ENCODE assay signal across 8 cellular contexts in genomic region chr9:100411472-100412270, GRCh38. TPM values are rescaled to one million over a fixed set of nuclear protein-coding genes. Genes with fewer than 3 reads are reported as not detected.
DNase-seq lines count a peak whose midpoint lies in the region; TF ChIP-seq lines count a peak whose summit lies in the region.

No MANE protein-coding gene starts in this region.

- H3K27me3 ChIP-seq in mononuclear cell (ENCODE audit: insufficient read depth, low read length), result no peaks in the 10 kb centered on the region

- H3K27ac ChIP-seq in epithelial cell of prostate, result no peak overlapping the region

- H3K9me3 ChIP-seq in mononuclear cell (ENCODE audit: low read depth, low read length), result no peaks in the 10 kb centered on the region

- DNase-seq in CMK (ENCODE audit: low read depth) (peak; percentile 70), GM20000 (ENCODE audit: low spot score) (peak; percentile 89), HT-29 (ENCODE audit: low spot score) (peak; percentile 89), NOMO-1 treated with DMSO at 0.1 percent for 48 hours (lab: John Stamatoyannopoulos, UW; ENCODE audit: unreplicated experiment) (peak; percentile 75), activated T-cell treated with anti-CD3 and anti-CD28 coated beads for 1 hour (ENCODE audit: low read depth) (peak; percentile 82), epithelial cell of prostate (ENCODE audit: low read depth, low spot score) (peak; percentile 54)
- peak; percentile 65 to 77 for DNase-seq in stimulated activated CD8-positive, alpha-beta memory T cell treated with anti-CD3 and anti-CD28 coated beads, Interleukin-2, amount 100 ng/mL, for 1 hour (ENCODE audit: low read depth in 2 of 2)

- peaks cover 21% of the 10 kb centered on the region for H3K4me1 ChIP-seq in mononuclear cell (ENCODE audit: insufficient read depth, low read length)

- H3K4me3 ChIP-seq in mononuclear cell (ENCODE audit: low read length), result peak overlapping the region; percentile 50

- no peak for TF ChIP-seq CTCF in GM20000 (IDR thresholded peaks at IDR 0.05; ENCODE audit: extremely low read depth, missing control alignments)

RNA-seq across cellular contexts. Expression of gene MSANTD3, which starts 15.3 kb away (rescaled TPM):
- total RNA-seq in HT-29 (2014; rRNA removed; shearing (Covaris generic)), result 16.5 and 18.6 TPM in 2 replicates
- total RNA-seq in mononuclear cell, result 14.0 TPM

RNA-seq across cellular contexts. Expression of gene TEX10, which starts 58.9 kb away (rescaled TPM):
- 15.4 and 16.5 TPM in 2 replicates for total RNA-seq in HT-29 (2014; rRNA removed; shearing (Covaris generic))
- 18.9 TPM for total RNA-seq in mononuclear cell
